ENCODE assay signal across 25 cellular contexts in the genomic region with DNA sequence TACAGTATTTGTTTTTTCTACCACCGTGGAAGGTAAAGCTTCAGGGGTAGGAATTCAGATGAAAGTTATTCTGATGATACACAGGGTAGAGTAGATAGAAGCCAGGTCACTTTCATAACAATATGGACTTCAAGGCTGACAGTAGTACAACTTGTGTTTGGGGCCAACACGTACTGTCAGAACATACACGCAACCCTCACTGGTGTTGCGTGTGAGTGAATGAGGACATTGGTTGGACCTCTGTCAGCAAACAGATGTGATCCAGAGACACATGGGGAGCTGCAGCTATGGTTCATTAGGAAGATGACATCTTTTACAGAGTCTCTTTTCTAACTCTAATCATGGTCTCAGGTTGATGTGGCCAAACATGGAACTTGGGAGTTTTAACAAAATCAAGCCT.
"Had no signal": no experiment of that assay in that cellular context is flagged by ENCODE, and none has a peak within 500 bp of the region (broad histone marks: within the 10 kb centered on the region; RNA-seq: fewer than 3 reads in every experiment).

No MANE protein-coding gene starts in this region.

- H3K9me3 Mint-ChIP-seq: stimulated activated effector memory CD8-positive, alpha-beta T cell treated with anti-CD3 and anti-CD28 coated beads, Interleukin-12 subunit alpha, Interleukin-12 subunit beta, amount 100 ng/mL, for 72 hours had no signal

- H3K9me3 ChIP-seq: colonic mucosa, mucosa of descending colon, psoas muscle, sigmoid colon, testis, tibial artery, upper lobe of left lung had no signal

- H3K4me1 ChIP-seq: colonic mucosa, psoas muscle, sigmoid colon, testis, tibial artery, upper lobe of left lung had no signal

- H3K4me3 Mint-ChIP-seq: dendritic cell treated with granulocyte-macrophage colony-stimulating factor and Interleukin-4, amounts not matched to agents 40 ng/mL and 50 ng/mL, for 4 days; endodermal cell; mesothelial cell of epicardium; naive B cell; nephron; stimulated activated effector memory CD8-positive, alpha-beta T cell treated with anti-CD3 and anti-CD28 coated beads, Interleukin-12 subunit alpha, Interleukin-12 subunit beta, amount 100 ng/mL, for 72 hours had no signal

- H3K27ac ChIP-seq: colonic mucosa, epithelial cell of prostate, psoas muscle, sigmoid colon, testis, tibial artery, upper lobe of left lung had no signal

- H3K36me3 Mint-ChIP-seq: naive B cell; stimulated activated effector memory CD8-positive, alpha-beta T cell treated with anti-CD3 and anti-CD28 coated beads, Interleukin-12 subunit alpha, Interleukin-12 subunit beta, amount 100 ng/mL, for 72 hours had no signal

- H3K36me3 ChIP-seq: colonic mucosa, sigmoid colon, tibial artery, upper lobe of left lung had no signal

- H3K4me3 ChIP-seq: colonic mucosa, lung, mucosa of descending colon, psoas muscle, sigmoid colon, testis, tibial artery, upper lobe of left lung had no signal

- H3K27me3 Mint-ChIP-seq: dendritic cell treated with granulocyte-macrophage colony-stimulating factor and Interleukin-4, amounts not matched to agents 40 ng/mL and 50 ng/mL, for 4 days had no signal

- H3K27me3 ChIP-seq: colonic mucosa, sigmoid colon, testis, tibial artery, upper lobe of left lung had no signal

- H3K27ac Mint-ChIP-seq: dendritic cell treated with granulocyte-macrophage colony-stimulating factor and Interleukin-4, amounts not matched to agents 40 ng/mL and 50 ng/mL, for 4 days; endodermal cell; mesothelial cell of epicardium; nephron; stimulated activated effector memory CD8-positive, alpha-beta T cell treated with anti-CD3 and anti-CD28 coated beads, Interleukin-12 subunit alpha, Interleukin-12 subunit beta, amount 100 ng/mL, for 72 hours had no signal

- H3K4me1 Mint-ChIP-seq: naive B cell; nephron; stimulated activated effector memory CD8-positive, alpha-beta T cell treated with anti-CD3 and anti-CD28 coated beads, Interleukin-12 subunit alpha, Interleukin-12 subunit beta, amount 100 ng/mL, for 72 hours had no signal

- DNase-seq: colonic mucosa; effector CD8-positive, alpha-beta T cell; endodermal cell; hypothalamus; kidney; mesenchymal stem cell; mucosa of descending colon; naive B cell; nucleus accumbens; psoas muscle; right cardiac atrium; sigmoid colon; stimulated activated CD4-positive, alpha-beta T cell treated with anti-CD3 and anti-CD28 coated beads, Interleukin-2, amount 100 ng/mL, for 24 hours; stimulated activated CD4-positive, alpha-beta T cell treated with anti-CD3 and anti-CD28 coated beads, Interleukin-4, amount 100 ng/mL, for 24 hours; stimulated activated naive CD8-positive, alpha-beta T cell treated with anti-CD3 and anti-CD28 coated beads, Interleukin-15, Interleukin-2, amounts not matched to agents 100 U/mL and 50 U/mL, for 24 hours; substantia nigra; testis; tibial artery; upper lobe of left lung had no signal
